In the genomic region with DNA sequence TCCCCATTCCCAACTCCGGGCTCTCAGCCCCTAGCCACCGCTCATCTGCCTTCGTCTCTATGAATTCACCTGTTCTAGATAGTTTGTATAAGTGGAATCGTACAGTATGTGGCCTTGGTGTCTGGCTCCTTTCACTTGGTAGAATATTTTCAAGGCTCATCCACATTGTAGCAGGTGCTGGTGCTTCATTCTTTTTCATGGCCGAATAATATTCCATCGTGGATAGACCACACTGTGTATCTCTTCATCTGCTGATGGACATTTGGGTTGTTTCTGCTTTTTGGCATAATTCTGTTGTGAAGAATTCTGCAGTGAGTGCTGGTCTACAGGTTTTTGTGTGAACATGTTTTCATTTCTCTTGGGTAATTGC, we compare ENCODE assay signal across 9 cellular contexts.
DNase-seq lines count a peak whose midpoint lies in the region; ATAC-seq and TF ChIP-seq lines count a peak whose summit lies in the region.
"Had no signal": no experiment of that assay in that cellular context is flagged by ENCODE, and none has a peak within 500 bp of the region (broad histone marks: within the 10 kb centered on the region; RNA-seq: fewer than 3 reads in every experiment).

No MANE protein-coding gene starts in this region.

- H3K4me1 ChIP-seq in BLaER1 (peaks cover 99% of the 10 kb centered on the region), HEK293 (ENCODE audit: control insufficient read depth, insufficient read depth, low read length) (no peaks in the 10 kb centered on the region; the same call in 1 of the 2 replicates), mucosa of rectum (ENCODE audit: control insufficient read depth in 2 of 2, insufficient read depth in 2 of 2, low read length in 2 of 2) (peaks cover 17 to 30% of the 10 kb centered on the region in 2 donors)

- no peak for DNase-seq in activated naive CD8-positive, alpha-beta T cell treated with anti-CD3 and anti-CD28 coated beads, Interleukin-2, amount 10 ng/mL, durations not matched to agents 7 days and 5 days
- DNase-seq in dedifferentiated amniotic fluid mesenchymal stem cell (ENCODE audit: extremely low spot score) (no peak), AG08395 (ENCODE audit: low spot score) (no peak), HT-29 (ENCODE audit: low spot score) (no peak), SKM-1 treated with dmso at 0.1 percent for 144 hours (lab: John Stamatoyannopoulos, UW; ENCODE audit: unreplicated experiment) (no peak)
- DNase-seq: DMS153 had no signal

- no peak for ATAC-seq in activated naive CD8-positive, alpha-beta T cell treated with anti-CD3 and anti-CD28 coated beads, Interleukin-2, amount 10 ng/mL, durations not matched to agents 7 days and 5 days (ENCODE audit: low read depth)

- H3K27ac ChIP-seq in BLaER1 (peak overlapping the region; percentile 89), HEK293 (ENCODE audit: extremely low read depth, low read depth, low read length) (no peak overlapping the region), mucosa of rectum (ENCODE audit: low read depth in 2 of 2, low read length in 2 of 2) (peak overlapping the region; percentile 44 to 79)

- CTCF ChIA-PET in HEK293 (lab: Yijun Ruan, JAX) = interaction anchor here (0.5 kb wide), 1 partner anchor 1340 kb away, joined by 3 read pairs; no protein-coding TSS in a partner anchor

- H3K9ac ChIP-seq in BLaER1 = peak overlapping the region; percentile 75
- no peak overlapping the region for H3K9ac ChIP-seq in mucosa of rectum (ENCODE audit: low read depth in 1 of 2, low read length in 2 of 2)

- no peaks in the 10 kb centered on the region for H3K27me3 Mint-ChIP-seq in activated naive CD8-positive, alpha-beta T cell treated with anti-CD3 and anti-CD28 coated beads, Interleukin-2, amount 10 ng/mL, durations not matched to agents 7 days and 5 days

- H3K9me3 ChIP-seq in BLaER1 = no peaks in the 10 kb centered on the region
- H3K9me3 ChIP-seq in HEK293 (ENCODE audit: control insufficient read depth, insufficient read depth, low read depth, low read length) = no peaks in the 10 kb centered on the region
- no peaks in the 10 kb centered on the region for H3K9me3 ChIP-seq in mucosa of rectum (ENCODE audit: control insufficient read depth in 2 of 2, low read length in 2 of 2)

- H3K4me3 Mint-ChIP-seq in activated naive CD8-positive, alpha-beta T cell treated with anti-CD3 and anti-CD28 coated beads, Interleukin-2, amount 10 ng/mL, durations not matched to agents 7 days and 5 days = peak overlapping the region; percentile 79

- H3K36me3 Mint-ChIP-seq in activated naive CD8-positive, alpha-beta T cell treated with anti-CD3 and anti-CD28 coated beads, Interleukin-2, amount 10 ng/mL, durations not matched to agents 7 days and 5 days = peaks cover 39% of the 10 kb centered on the region

- no peaks in the 10 kb centered on the region for H3K27me3 ChIP-seq in BLaER1
- H3K27me3 ChIP-seq in mucosa of rectum (ENCODE audit: control insufficient read depth in 2 of 2, insufficient read depth in 2 of 2, low read length in 2 of 2) = no peaks in the 10 kb centered on the region

- 0 out of 2 replicates have a peak overlapping the region, but pooled peaks have one; percentile 55 for H3K4me3 ChIP-seq in BLaER1
- no peak overlapping the region for H3K4me3 ChIP-seq in HEK293 (ENCODE audit: low read depth, low read length)
- H3K4me3 ChIP-seq in mucosa of rectum (ENCODE audit: low read length in 2 of 2) = peak overlapping the region in 1 of 2 donors; percentile 9

- POLR2A ChIA-PET in HEK293 (lab: Yijun Ruan, JAX) = interaction anchor here (0.7 kb wide), 1 partner anchor 142 kb away, joined by 3 read pairs; no protein-coding TSS in a partner anchor
- POLR2A ChIA-PET in activated naive CD8-positive, alpha-beta T cell treated with anti-CD3 and anti-CD28 coated beads, Interleukin-2, amount 10 ng/mL, durations not matched to agents 7 days and 5 days (lab: Charles Lee) = interaction anchor here (0.9 to 4.0 kb wide), 13 partner anchors 8 to 493 kb away, joined by 3 to 36 read pairs (median 5); a partner anchor contains a TSS

- H3K4me1 Mint-ChIP-seq in activated naive CD8-positive, alpha-beta T cell treated with anti-CD3 and anti-CD28 coated beads, Interleukin-2, amount 10 ng/mL, durations not matched to agents 7 days and 5 days = peaks cover 74% of the 10 kb centered on the region

- H3K36me3 ChIP-seq in BLaER1 (peaks cover 45% of the 10 kb centered on the region), HEK293 (ENCODE audit: control insufficient read depth in 2 of 2, insufficient read depth in 1 of 2, low read length in 2 of 2) (peaks cover 4 to 11% of the 10 kb centered on the region in 2 experiments; a peak in 2 of 3 replicates), mucosa of rectum (ENCODE audit: control insufficient read depth in 2 of 2, insufficient read depth in 2 of 2, low read length in 2 of 2) (peaks cover 7% of the 10 kb centered on the region in 2 donors)

- no peaks in the 10 kb centered on the region for H3K9me3 Mint-ChIP-seq in activated naive CD8-positive, alpha-beta T cell treated with anti-CD3 and anti-CD28 coated beads, Interleukin-2, amount 10 ng/mL, durations not matched to agents 7 days and 5 days

- no peak for TF ChIP-seq CTCF in HEK293 (tag by site-specific recombination; IDR thresholded peaks at IDR 0.05)

- H3K27ac Mint-ChIP-seq in activated naive CD8-positive, alpha-beta T cell treated with anti-CD3 and anti-CD28 coated beads, Interleukin-2, amount 10 ng/mL, durations not matched to agents 7 days and 5 days = peak overlapping the region; percentile 93

- peak overlapping the region; percentile 99 for H3K4me2 ChIP-seq in BLaER1

- H4K20me1 ChIP-seq in BLaER1 = peaks cover 51% of the 10 kb centered on the region

TF ChIP-seq in HEK293, 187 proteins besides CTCF, POLR2A, EP300 and RAD21:
- TF ChIP-seq, protein P1, sequence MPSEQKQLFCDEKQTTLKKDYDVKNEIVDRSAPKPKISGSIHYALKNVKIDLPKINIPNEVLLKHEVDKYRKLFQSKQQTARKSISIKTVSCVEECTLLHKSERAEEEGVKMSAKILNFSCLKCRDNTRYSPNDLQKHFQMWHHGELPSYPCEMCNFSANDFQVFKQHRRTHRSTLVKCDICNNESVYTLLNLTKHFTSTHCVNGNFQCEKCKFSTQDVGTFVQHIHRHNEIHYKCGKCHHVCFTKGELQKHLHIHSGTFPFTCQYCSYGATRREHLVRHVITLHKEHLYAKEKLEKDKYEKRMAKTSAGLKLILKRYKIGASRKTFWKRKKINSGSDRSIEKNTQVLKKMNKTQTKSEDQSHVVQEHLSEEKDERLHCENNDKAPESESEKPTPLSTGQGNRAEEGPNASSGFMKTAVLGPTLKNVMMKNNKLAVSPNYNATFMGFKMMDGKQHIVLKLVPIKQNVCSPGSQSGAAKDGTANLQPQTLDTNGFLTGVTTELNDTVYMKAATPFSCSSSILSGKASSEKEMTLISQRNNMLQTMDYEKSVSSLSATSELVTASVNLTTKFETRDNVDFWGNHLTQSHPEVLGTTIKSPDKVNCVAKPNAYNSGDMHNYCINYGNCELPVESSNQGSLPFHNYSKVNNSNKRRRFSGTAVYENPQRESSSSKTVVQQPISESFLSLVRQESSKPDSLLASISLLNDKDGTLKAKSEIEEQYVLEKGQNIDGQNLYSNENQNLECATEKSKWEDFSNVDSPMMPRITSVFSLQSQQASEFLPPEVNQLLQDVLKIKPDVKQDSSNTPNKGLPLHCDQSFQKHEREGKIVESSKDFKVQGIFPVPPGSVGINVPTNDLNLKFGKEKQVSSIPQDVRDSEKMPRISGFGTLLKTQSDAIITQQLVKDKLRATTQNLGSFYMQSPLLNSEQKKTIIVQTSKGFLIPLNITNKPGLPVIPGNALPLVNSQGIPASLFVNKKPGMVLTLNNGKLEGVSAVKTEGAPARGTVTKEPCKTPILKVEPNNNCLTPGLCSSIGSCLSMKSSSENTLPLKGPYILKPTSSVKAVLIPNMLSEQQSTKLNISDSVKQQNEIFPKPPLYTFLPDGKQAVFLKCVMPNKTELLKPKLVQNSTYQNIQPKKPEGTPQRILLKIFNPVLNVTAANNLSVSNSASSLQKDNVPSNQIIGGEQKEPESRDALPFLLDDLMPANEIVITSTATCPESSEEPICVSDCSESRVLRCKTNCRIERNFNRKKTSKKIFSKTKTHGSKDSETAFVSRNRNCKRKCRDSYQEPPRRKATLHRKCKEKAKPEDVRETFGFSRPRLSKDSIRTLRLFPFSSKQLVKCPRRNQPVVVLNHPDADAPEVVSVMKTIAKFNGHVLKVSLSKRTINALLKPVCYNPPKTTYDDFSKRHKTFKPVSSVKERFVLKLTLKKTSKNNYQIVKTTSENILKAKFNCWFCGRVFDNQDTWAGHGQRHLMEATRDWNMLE (tag by site-specific recombination; conservative IDR thresholded peaks at IDR 0.05; ENCODE audit: low read depth) = no peak
- TF ChIP-seq ZNF146 (tag by site-specific recombination; IDR thresholded peaks at IDR 0.05) = peak; percentile 97
